ENCODE assay signal across 8 cellular contexts in genomic region chr17:15171433-15172047, GRCh38.
DNase-seq lines count a peak whose midpoint lies in the region; ATAC-seq, FAIRE-seq and TF ChIP-seq lines count a peak whose summit lies in the region.

No MANE protein-coding gene starts in this region.

- TF ChIP-seq CTCF in AG09319 (IDR thresholded peaks at IDR 0.05; ENCODE audit: low read depth, low read length) = peak; percentile 99

- FAIRE-seq in GM18507 (lab: Jason Lieb, UNC) (no peak), frontal cortex (lab: Jason Lieb, UNC) (peak; percentile 55)

- peak; percentile 64 for DNase-seq in AG09319 (ENCODE audit: extremely low read depth, low read depth)
- DNase-seq in GM18507 (ENCODE audit: extremely low spot score, insufficient read length, low read depth) = peak; percentile 4
- DNase-seq in LoVo (ENCODE audit: low spot score) = peak; percentile 44
- peak; percentile 1 to 6 (median 4) for DNase-seq in activated CD8-positive, alpha-beta memory T cell treated with anti-CD3 and anti-CD28 coated beads for 48 hours (ENCODE audit: low read depth in 2 of 3, low spot score in 2 of 3)
- DNase-seq in frontal cortex (ENCODE audit: low spot score in 2 of 2) = peak; percentile 19 to 59
- DNase-seq in nucleus accumbens (lab: John Stamatoyannopoulos, UW) = peak in 50 of 56 donors; percentile 5 to 77 (median 36)
- no peak for DNase-seq in NCI-H1436 (lab: John Stamatoyannopoulos, UW)

- no peak for ATAC-seq in GM19467 (IDR thresholded peaks at IDR 0.05; ENCODE audit: unreplicated experiment)
